10 cellular contexts compared by ENCODE assay signal in the genomic region with DNA sequence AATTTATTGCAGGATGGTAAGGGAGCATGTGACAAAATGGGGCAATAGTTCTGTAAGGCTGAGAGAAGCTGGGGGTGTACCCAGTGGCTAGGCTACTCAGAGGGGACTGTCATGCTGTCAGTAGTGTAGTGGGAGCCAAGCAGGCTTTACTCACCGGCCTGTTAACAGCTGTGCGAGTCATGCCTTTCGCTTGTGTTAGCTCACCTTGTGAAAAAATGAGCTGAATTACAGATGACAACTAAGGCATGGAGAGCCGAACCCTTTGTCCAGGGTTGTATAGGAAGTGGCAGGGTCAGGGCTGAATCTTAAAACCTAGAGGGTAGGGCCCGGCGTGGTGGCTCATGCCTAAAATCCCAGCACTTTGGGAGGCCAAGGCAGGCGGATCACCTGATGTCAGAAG. TPM values are rescaled to one million over a fixed set of nuclear protein-coding genes. Genes with fewer than 3 reads are reported as not detected.
DNase-seq lines count a peak whose midpoint lies in the region; ATAC-seq, FAIRE-seq and TF ChIP-seq lines count a peak whose summit lies in the region.
"Had no signal": no experiment of that assay in that cellular context is flagged by ENCODE, and none has a peak within 500 bp of the region (broad histone marks: within the 10 kb centered on the region; RNA-seq: fewer than 3 reads in every experiment).

No MANE protein-coding gene starts in this region.

- H3K4me1 ChIP-seq in lower lobe of right lung: peaks cover 99% of the 10 kb centered on the region

- no peaks in the 10 kb centered on the region for H3K27me3 ChIP-seq in lower lobe of right lung (ENCODE audit: low read depth)

- no peak for TF ChIP-seq CTCF in AG10803 (conservative IDR thresholded peaks at IDR 0.05; ENCODE audit: low read length)
- TF ChIP-seq CTCF in lower lobe of right lung (IDR thresholded peaks at IDR 0.05): no peak

- H3K27ac Mint-ChIP-seq in activated naive CD8-positive, alpha-beta T cell: peak overlapping the region; percentile 3

- H3K9me3 ChIP-seq in lower lobe of right lung: no peaks in the 10 kb centered on the region

- H3K27ac ChIP-seq in lower lobe of right lung: no peak overlapping the region

- no peaks in the 10 kb centered on the region for H3K9me3 Mint-ChIP-seq in activated naive CD8-positive, alpha-beta T cell (ENCODE audit: low read depth)
- H3K9me3 Mint-ChIP-seq: neural crest cell had no signal

- DNase-seq in AG10803 (ENCODE audit: low read depth): peak; percentile 59
- peak; percentile 35 for DNase-seq in LoVo (ENCODE audit: low spot score)
- DNase-seq in lower lobe of right lung: no peak
- no peak for DNase-seq in NCI-H1694 (lab: John Stamatoyannopoulos, UW)
- no peak for DNase-seq in NCI-H748 treated with DMSO at 0.1 percent for 48 hours (lab: John Stamatoyannopoulos, UW)
- DNase-seq in HTR-8/SVneo (ENCODE audit: insufficient read length, low spot score): no peak
- DNase-seq: GDM1 had no signal

- H3K4me3 ChIP-seq in AG10803 (ENCODE audit: low read length) (no peak overlapping the region), lower lobe of right lung (no peak overlapping the region)

- ATAC-seq in lower lobe of right lung: peak; percentile 4 to 30
- ATAC-seq in HG03159 (IDR thresholded peaks at IDR 0.05; ENCODE audit: unreplicated experiment): no peak

- intact Hi-C loops in lower lobe of right lung (cut with DNase I): no loop called here

- peak overlapping the region; percentile 51 for H3K4me3 Mint-ChIP-seq in activated naive CD8-positive, alpha-beta T cell
- H3K4me3 Mint-ChIP-seq: neural crest cell had no signal

- peaks cover 61% of the 10 kb centered on the region for H3K36me3 ChIP-seq in lower lobe of right lung

- no peaks in the 10 kb centered on the region for H3K36me3 Mint-ChIP-seq in activated naive CD8-positive, alpha-beta T cell

- H3K4me1 Mint-ChIP-seq in activated naive CD8-positive, alpha-beta T cell (ENCODE audit: low read depth): peaks cover 70% of the 10 kb centered on the region

- no peak for FAIRE-seq in HTR-8/SVneo (lab: Jason Lieb, UNC)

- H3K27me3 Mint-ChIP-seq in activated naive CD8-positive, alpha-beta T cell: no peaks in the 10 kb centered on the region

RNA-seq across cellular contexts. Expression of a gene that starts 37.9 kb away (rescaled TPM):
- 49.5 TPM for total RNA-seq in lower lobe of right lung

Comparison
In these comparisons a context has a peak if more than half of its experiments do, and no peak if none do; other contexts are left out.
1. DNase-seq: peak in AG10803 (single experiment) and LoVo (single experiment); none in lower lobe of right lung (single experiment), NCI-H1694 (single experiment), NCI-H748 treated with DMSO at 0.1 percent for 48 hours (single experiment) and HTR-8/SVneo (single experiment).